Comparison of ENCODE assay signal across 8 cellular contexts in the genomic region with DNA sequence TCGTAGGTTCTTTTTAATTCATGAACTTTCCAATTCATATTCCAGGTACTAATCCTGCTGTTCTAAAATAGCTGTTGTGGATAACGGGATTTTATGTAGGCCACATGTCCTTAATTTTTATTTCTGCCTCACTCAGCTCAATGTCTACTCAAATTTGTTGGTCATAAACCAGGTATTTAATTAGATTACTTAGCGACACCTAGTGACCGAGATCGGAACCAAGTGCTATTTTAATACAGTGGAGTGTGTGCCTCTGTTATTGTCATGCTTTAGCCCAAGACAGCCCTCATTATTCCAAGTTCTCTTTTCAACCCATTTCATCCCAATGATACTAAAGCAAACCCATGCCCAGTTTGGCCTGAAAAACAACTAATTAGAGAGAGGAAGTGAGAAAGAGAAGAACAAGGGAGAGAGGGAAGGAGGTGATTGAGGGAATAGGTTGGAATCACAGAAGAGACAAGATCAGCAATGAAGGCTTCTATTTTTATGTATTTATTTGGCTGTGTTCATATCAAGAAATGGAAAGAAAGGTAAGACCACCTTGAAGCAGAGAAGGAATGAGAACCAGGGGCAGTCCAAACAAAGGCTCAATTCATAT. TPM values are rescaled to one million over a fixed set of nuclear protein-coding genes. Genes with fewer than 3 reads are reported as not detected.
DNase-seq lines count a peak whose midpoint lies in the region; ATAC-seq and TF ChIP-seq lines count a peak whose summit lies in the region.

No MANE protein-coding gene starts in this region.

- DNase-seq in HK-2 (ENCODE audit: unreplicated experiment) (peak; percentile 45), NCI-H82 (lab: John Stamatoyannopoulos, UW) (peak; percentile 81), epithelial cell of proximal tubule (ENCODE audit: low read depth) (peak; percentile 32), natural killer cell (peak; percentile 24), substantia nigra (lab: John Stamatoyannopoulos, UW) (peak in 28 of 49 donors; percentile 1 to 72 (median 31))
- peak; percentile 80 for DNase-seq in activated CD8-positive, alpha-beta T cell treated with anti-CD3 and anti-CD28 coated beads, Interleukin-2, amount 10 ng/mL, durations not matched to agents 7 days and 5 days

- H2AFZ ChIP-seq in ACC112 (ENCODE audit: low read length, unreplicated experiment), result peak overlapping the region; percentile 16

- no peak overlapping the region for H3K4me3 Mint-ChIP-seq in activated CD8-positive, alpha-beta T cell treated with anti-CD3 and anti-CD28 coated beads, Interleukin-2, amount 10 ng/mL, durations not matched to agents 7 days and 5 days
- H3K4me3 Mint-ChIP-seq in natural killer cell, result no peak overlapping the region

- no peaks in the 10 kb centered on the region for H3K36me3 Mint-ChIP-seq in activated CD8-positive, alpha-beta T cell treated with anti-CD3 and anti-CD28 coated beads, Interleukin-2, amount 10 ng/mL, durations not matched to agents 7 days and 5 days (ENCODE audit: low read depth)
- H3K36me3 Mint-ChIP-seq in natural killer cell, result no peaks in the 10 kb centered on the region

- no peaks in the 10 kb centered on the region for H3K79me2 ChIP-seq in ACC112 (ENCODE audit: control insufficient read depth, insufficient read depth, low read length, unreplicated experiment)

- no peaks in the 10 kb centered on the region for H3K4me1 ChIP-seq in ACC112 (ENCODE audit: control insufficient read depth, insufficient read depth, low read length, unreplicated experiment)

- no peaks in the 10 kb centered on the region for H3K27me3 ChIP-seq in ACC112 (ENCODE audit: insufficient read depth, low read length)

- ATAC-seq in GM18517 (IDR thresholded peaks at IDR 0.05; ENCODE audit: unreplicated experiment) (peak; percentile 88), natural killer cell (peak; percentile 60 to 83 (median 80))
- ATAC-seq in activated CD8-positive, alpha-beta T cell treated with anti-CD3 and anti-CD28 coated beads, Interleukin-2, amount 10 ng/mL, durations not matched to agents 7 days and 5 days, result peak; percentile 82

- POLR2A ChIA-PET in activated CD8-positive, alpha-beta T cell treated with anti-CD3 and anti-CD28 coated beads, Interleukin-2, amount 10 ng/mL, durations not matched to agents 7 days and 5 days (lab: Charles Lee), result no interaction called here

- no peak overlapping the region for H3K27ac Mint-ChIP-seq in activated CD8-positive, alpha-beta T cell treated with anti-CD3 and anti-CD28 coated beads, Interleukin-2, amount 10 ng/mL, durations not matched to agents 7 days and 5 days
- peak overlapping the region in 1 of 2 donors; percentile 10 for H3K27ac Mint-ChIP-seq in natural killer cell

- H3K27ac ChIP-seq in ACC112 (ENCODE audit: low read depth, low read length), result no peak overlapping the region
- no peak overlapping the region for H3K27ac ChIP-seq in substantia nigra (ENCODE audit: low read depth, low read length, poor library complexity, severe bottlenecking)

- H3K4me1 Mint-ChIP-seq in activated CD8-positive, alpha-beta T cell treated with anti-CD3 and anti-CD28 coated beads, Interleukin-2, amount 10 ng/mL, durations not matched to agents 7 days and 5 days (ENCODE audit: low read depth), result no peaks in the 10 kb centered on the region
- peaks cover 0 to 5% of the 10 kb centered on the region in 2 donors for H3K4me1 Mint-ChIP-seq in natural killer cell

- CTCF ChIA-PET in activated CD8-positive, alpha-beta T cell treated with anti-CD3 and anti-CD28 coated beads, Interleukin-2, amount 10 ng/mL, durations not matched to agents 7 days and 5 days (lab: Charles Lee), result interaction anchor here (0.6 to 7.3 kb wide), 42 partner anchors 8 to 782 kb away, joined by 3 to 110 read pairs (median 4); no protein-coding TSS in a partner anchor

- H3K36me3 ChIP-seq in ACC112 (ENCODE audit: insufficient read depth, low read length), result no peaks in the 10 kb centered on the region

- peak; percentile 79 for TF ChIP-seq CTCF in epithelial cell of proximal tubule (conservative IDR thresholded peaks at IDR 0.05; ENCODE audit: low read depth, low read length)
- TF ChIP-seq CTCF in natural killer cell (IDR thresholded peaks at IDR 0.05), result peak; percentile 82

- H3K9me3 Mint-ChIP-seq in activated CD8-positive, alpha-beta T cell treated with anti-CD3 and anti-CD28 coated beads, Interleukin-2, amount 10 ng/mL, durations not matched to agents 7 days and 5 days (ENCODE audit: insufficient read depth), result no peaks in the 10 kb centered on the region
- no peaks in the 10 kb centered on the region for H3K9me3 Mint-ChIP-seq in natural killer cell

- no peak overlapping the region for H3K4me3 ChIP-seq in ACC112 (ENCODE audit: low read depth, low read length)
- H3K4me3 ChIP-seq in epithelial cell of proximal tubule (ENCODE audit: low read depth, low read length), result no peak overlapping the region

- H3K27me3 Mint-ChIP-seq in activated CD8-positive, alpha-beta T cell treated with anti-CD3 and anti-CD28 coated beads, Interleukin-2, amount 10 ng/mL, durations not matched to agents 7 days and 5 days (ENCODE audit: low read depth), result peaks cover 9% of the 10 kb centered on the region
- H3K27me3 Mint-ChIP-seq in natural killer cell (ENCODE audit: low read depth in 2 of 2), result peaks cover 15 to 47% of the 10 kb centered on the region in 2 donors

- intact Hi-C loops in natural killer cell (cut with micrococcal nuclease), result loop anchor here (1.0 kb wide), 1 partner anchor 587 kb away; no protein-coding TSS in a partner anchor

RNA-seq across cellular contexts. Expression of gene IFNG-AS1, which starts 45.9 kb away (rescaled TPM):
- under 1 TPM in 1 of 2 experiments, not detected in 1; 0.21 TPM for total RNA-seq in activated CD8-positive, alpha-beta T cell treated with anti-CD3 and anti-CD28 coated beads, Interleukin-2, amount 10 ng/mL, durations not matched to agents 7 days and 5 days
- total RNA-seq in epithelial cell of proximal tubule (not detected in 2 replicates), natural killer cell (1 to 10 TPM; 1.4 to 2.4 (median 1.6) TPM)

Comparison
In these comparisons a context has a peak if more than half of its experiments do, and no peak if none do; other contexts are left out.
1. DNase-seq: peak in every context shown above with its lines; median percentile 81 in NCI-H82; 80 in activated CD8-positive, alpha-beta T cell treated with anti-CD3 and anti-CD28 coated beads, Interleukin-2, amount 10 ng/mL, durations not matched to agents 7 days and 5 days; 45 in HK-2; 32 in epithelial cell of proximal tubule; 31 in substantia nigra; 24 in natural killer cell.